8 cellular contexts compared by ENCODE assay signal in genomic region chr1:109198043-109198695, GRCh38. TPM values are rescaled to one million over a fixed set of nuclear protein-coding genes. Genes with fewer than 3 reads are reported as not detected.
DNase-seq lines count a peak whose midpoint lies in the region; ATAC-seq, FAIRE-seq and TF ChIP-seq lines count a peak whose summit lies in the region.

No MANE protein-coding gene starts in this region.

- no peaks in the 10 kb centered on the region for H3K4me1 ChIP-seq in H9 (ENCODE audit: insufficient read depth, low read length)

- H3K23ac ChIP-seq in H9 (ENCODE audit: insufficient read length, low read depth, low read length), result no peak overlapping the region

- no peak overlapping the region for H2BK12ac ChIP-seq in H9 (ENCODE audit: insufficient read length, low read depth, low read length)

- no peak overlapping the region for H4K91ac ChIP-seq in H9 (ENCODE audit: insufficient read length, low read depth, low read length)

- H4K8ac ChIP-seq in H9 (replicated peaks; ENCODE audit: insufficient read length, low read depth, low read length), result no peak overlapping the region

- H3K18ac ChIP-seq in H9 (ENCODE audit: insufficient read length, low read depth, low read length), result no peak overlapping the region

- CTCF ChIA-PET in activated CD8-positive, alpha-beta memory T cell treated with anti-CD3 and anti-CD28 coated beads, Interleukin-2, amount 10 ng/mL, durations not matched to agents 7 days and 5 days (lab: Charles Lee), result interaction anchor here (0.7 to 2.8 kb wide), 3 partner anchors 9 to 370 kb away, joined by 3 to 9 read pairs (median 4); no protein-coding TSS in a partner anchor

- H3K79me1 ChIP-seq in H9 (ENCODE audit: insufficient read depth, low read depth, low read length, poor library complexity, severe bottlenecking), result no peaks in the 10 kb centered on the region

- no peak for ATAC-seq in activated CD8-positive, alpha-beta memory T cell treated with anti-CD3 and anti-CD28 coated beads, Interleukin-2, amount 10 ng/mL, durations not matched to agents 7 days and 5 days
- no peak for ATAC-seq in HG02973 (IDR thresholded peaks at IDR 0.05; ENCODE audit: unreplicated experiment)

- no peak overlapping the region for H3K9ac ChIP-seq in H9 (ENCODE audit: extremely low read depth, insufficient read length, low read length)

- H3K36me3 Mint-ChIP-seq in H9 (ENCODE audit: insufficient read depth in 1 of 3, low read depth in 3 of 3), result no peaks in the 10 kb centered on the region; a peak in 1 of 7 replicates
- no peaks in the 10 kb centered on the region for H3K36me3 Mint-ChIP-seq in activated CD8-positive, alpha-beta memory T cell treated with anti-CD3 and anti-CD28 coated beads, Interleukin-2, amount 10 ng/mL, durations not matched to agents 7 days and 5 days

- H2BK20ac ChIP-seq in H9 (ENCODE audit: low read depth, low read length, poor library complexity, severe bottlenecking), result no peak overlapping the region

- peak; percentile 53 for FAIRE-seq in RCC 7860 (lab: Jason Lieb, UNC)

- H2BK120ac ChIP-seq in H9 (ENCODE audit: low read depth, low read length, poor library complexity, severe bottlenecking), result no peak overlapping the region

- H3T11ph ChIP-seq in H9 (ENCODE audit: low read length), result no peak overlapping the region

- WGBS in H9 (ENCODE audit: extremely low coverage, insufficient read length, low lambda C conversion rate), result no CpG with 5 or more reads among the region's 6 CpGs

- peaks cover 12 to 15% of the 10 kb centered on the region in 2 experiments for H3K4me1 Mint-ChIP-seq in H9
- H3K4me1 Mint-ChIP-seq in activated CD8-positive, alpha-beta memory T cell treated with anti-CD3 and anti-CD28 coated beads, Interleukin-2, amount 10 ng/mL, durations not matched to agents 7 days and 5 days, result peaks cover 21% of the 10 kb centered on the region

- H3K9me3 ChIP-seq in H9 (ENCODE audit: control insufficient read depth, low read depth, low read length), result no peaks in the 10 kb centered on the region

- peaks cover 5% of the 10 kb centered on the region for H3K27me3 Mint-ChIP-seq in H9 (ENCODE audit: low read depth)
- no peaks in the 10 kb centered on the region for H3K27me3 Mint-ChIP-seq in activated CD8-positive, alpha-beta memory T cell treated with anti-CD3 and anti-CD28 coated beads, Interleukin-2, amount 10 ng/mL, durations not matched to agents 7 days and 5 days

- no peak overlapping the region for H3K4me3 Mint-ChIP-seq in H9
- no peak overlapping the region for H3K4me3 Mint-ChIP-seq in activated CD8-positive, alpha-beta memory T cell treated with anti-CD3 and anti-CD28 coated beads, Interleukin-2, amount 10 ng/mL, durations not matched to agents 7 days and 5 days

- no peaks in the 10 kb centered on the region for H3K23me2 ChIP-seq in H9 (ENCODE audit: insufficient read length, low read depth, low read length, poor library complexity, severe bottlenecking)

- H3K27ac Mint-ChIP-seq in H9, result no peak overlapping the region
- no peak overlapping the region for H3K27ac Mint-ChIP-seq in activated CD8-positive, alpha-beta memory T cell treated with anti-CD3 and anti-CD28 coated beads, Interleukin-2, amount 10 ng/mL, durations not matched to agents 7 days and 5 days

- no peaks in the 10 kb centered on the region for H3K79me2 ChIP-seq in H9 (ENCODE audit: insufficient read depth, low read length)

- H2AFZ ChIP-seq in H9 (ENCODE audit: low read length), result no peak overlapping the region

- H3K9me3 Mint-ChIP-seq in H9, result no peaks in the 10 kb centered on the region
- H3K9me3 Mint-ChIP-seq in activated CD8-positive, alpha-beta memory T cell treated with anti-CD3 and anti-CD28 coated beads, Interleukin-2, amount 10 ng/mL, durations not matched to agents 7 days and 5 days (ENCODE audit: low read depth), result no peaks in the 10 kb centered on the region

- H2AK5ac ChIP-seq in H9 (ENCODE audit: insufficient read length, low read length), result no peak overlapping the region

- no peak overlapping the region for H3K56ac ChIP-seq in H9 (ENCODE audit: insufficient read length, low read depth, low read length)

- H4K20me1 ChIP-seq in H9 (ENCODE audit: control insufficient read depth, insufficient read depth, insufficient read length), result no peaks in the 10 kb centered on the region

- DNase-seq in Ammon's horn (ENCODE audit: low spot score) (peak; percentile 50), RCC 7860 (ENCODE audit: low spot score) (peak; percentile 75), epidermal melanocyte (ENCODE audit: insufficient read length, low spot score) (peak; percentile 63), mucosa of gallbladder (ENCODE audit: low spot score) (peak; percentile 29), H9 (no peak), cerebellar nuclear complex (lab: John Stamatoyannopoulos, UW) (no peak)
- no peak for DNase-seq in activated CD8-positive, alpha-beta memory T cell treated with anti-CD3 and anti-CD28 coated beads, Interleukin-2, amount 10 ng/mL, durations not matched to agents 7 days and 5 days

- H4K5ac ChIP-seq in H9 (ENCODE audit: insufficient read length, low read depth, low read length), result no peak overlapping the region

- H3K4me2 ChIP-seq in H9 (ENCODE audit: insufficient read depth, insufficient read length, low read length), result no peak overlapping the region

- H3K4ac ChIP-seq in H9 (ENCODE audit: low read depth, low read length), result no peak overlapping the region

- H2BK15ac ChIP-seq in H9 (ENCODE audit: low read depth, low read length), result no peak overlapping the region

- TF ChIP-seq CTCF in H9 (conservative IDR thresholded peaks at IDR 0.05), result no peak

- no peak overlapping the region for H3K14ac ChIP-seq in H9 (ENCODE audit: insufficient read depth, low read length)

- no peak overlapping the region for H2BK5ac ChIP-seq in H9 (ENCODE audit: insufficient read length, low read length)

- H3K27ac ChIP-seq in H9 (ENCODE audit: insufficient read length, low read depth, low read length), result no peak overlapping the region

- H3K27me3 ChIP-seq in H9 (ENCODE audit: insufficient read depth, low read length), result no peaks in the 10 kb centered on the region

RNA-seq across cellular contexts. Expression of gene SARS1, which starts 15.5 kb away (rescaled TPM):
- 113 TPM for total RNA-seq in mucosa of gallbladder
- total RNA-seq in H9 (2021), result 139 and 144 TPM in 2 replicates
- total RNA-seq in activated CD8-positive, alpha-beta memory T cell treated with anti-CD3 and anti-CD28 coated beads, Interleukin-2, amount 10 ng/mL, durations not matched to agents 7 days and 5 days, result 100 to 1,000 TPM; 148 to 194 TPM

RNA-seq across cellular contexts. Expression of gene CELSR2, which starts 51.2 kb away (rescaled TPM):
- total RNA-seq in mucosa of gallbladder, result 20.9 TPM
- 26.7 and 29.2 TPM in 2 replicates for total RNA-seq in H9 (2021)
- 1 to 10 TPM; 3.3 to 4.0 TPM for total RNA-seq in activated CD8-positive, alpha-beta memory T cell treated with anti-CD3 and anti-CD28 coated beads, Interleukin-2, amount 10 ng/mL, durations not matched to agents 7 days and 5 days

Comparison
In these comparisons a context has a peak if more than half of its experiments do, and no peak if none do; other contexts are left out.
1. DNase-seq: peak in Ammon's horn (single experiment), RCC 7860 (single experiment), epidermal melanocyte (single experiment) and mucosa of gallbladder (single experiment); none in H9 (single experiment), activated CD8-positive, alpha-beta memory T cell treated with anti-CD3 and anti-CD28 coated beads, Interleukin-2, amount 10 ng/mL, durations not matched to agents 7 days and 5 days (single experiment) and cerebellar nuclear complex (0 of 2).